10 cellular contexts compared by ENCODE assay signal in the genomic region with DNA sequence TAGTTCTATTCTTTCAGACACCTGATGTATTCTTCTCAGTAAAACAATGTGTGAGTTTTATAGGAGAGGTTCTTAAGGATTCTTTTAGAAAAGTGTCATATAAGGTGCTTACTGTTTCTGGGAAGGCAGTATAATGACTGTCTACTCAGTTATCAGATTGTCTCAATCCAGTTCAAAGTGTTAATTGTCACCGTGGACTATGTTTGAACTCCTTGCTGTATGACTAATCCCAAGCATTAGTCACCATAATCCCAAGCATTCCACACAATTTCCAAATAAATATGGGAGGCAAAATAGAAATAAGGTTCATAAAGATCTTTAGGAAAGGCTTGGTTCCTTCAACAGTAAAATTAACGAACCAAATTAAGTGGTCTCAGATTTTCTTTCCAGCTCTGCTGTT.
DNase-seq lines count a peak whose midpoint lies in the region; ATAC-seq, FAIRE-seq and TF ChIP-seq lines count a peak whose summit lies in the region.
"Had no signal": no experiment of that assay in that cellular context is flagged by ENCODE, and none has a peak within 500 bp of the region (broad histone marks: within the 10 kb centered on the region; RNA-seq: fewer than 3 reads in every experiment).

No MANE protein-coding gene starts in this region.

- CTCF ChIA-PET in BJ (lab: Yijun Ruan, JAX) = interaction anchor here (0.6 to 1.8 kb wide), 26 partner anchors 8 to 871 kb away, joined by 3 to 25 read pairs (median 3); no protein-coding TSS in a partner anchor
- CTCF ChIA-PET in HepG2 (lab: Yijun Ruan, JAX; ENCODE audit: low intra/inter-chr PET ratio, low total read pairs) = interaction anchor here (1.0 to 1.6 kb wide), 3 partner anchors 803 to 825 kb away, joined by 4 to 8 read pairs (median 5); no protein-coding TSS in a partner anchor

- H3K4me1 ChIP-seq in HepG2 (ENCODE audit: insufficient read depth, low read length) (no peaks in the 10 kb centered on the region), prostate gland (replicated peaks) (no peaks in the 10 kb centered on the region), ovary (ENCODE audit: insufficient read depth) (no peaks in the 10 kb centered on the region)
- H3K4me1 ChIP-seq: adrenal gland had no signal

- TF ChIP-seq EP300 in Ishikawa (IDR thresholded peaks at IDR 0.05; ENCODE audit: borderline replicate concordance) (no peak), HepG2 (IDR thresholded peaks at IDR 0.05; ENCODE audit: low read depth in 2 of 2, low read length in 2 of 2) (no peak), HepG2 (CRISPR knock-in tag; IDR thresholded peaks at IDR 0.05; ENCODE audit: borderline replicate concordance) (no peak), ovary (IDR thresholded peaks at IDR 0.05) (no peak)

- FAIRE-seq in HepG2 (lab: Jason Lieb, UNC) = no peak

- no TSS peak for BruUV-seq in HepG2 (replicated peaks; lab: Mats Ljungman, UMichigan)

- in situ Hi-C loops in HepG2 (cut with HindIII; ENCODE audit: extremely low pct_ligation_motif_present, low pct_unique_long_range_greater_than_20kb) = loop anchor here (10.0 to 25.0 kb wide), 2 partner anchors 577 to 829 kb away; no protein-coding TSS in a partner anchor

- WGBS in HepG2 (ENCODE audit: low lambda C conversion rate) = 0% methylated on average over 2 of the region's 2 CpGs
- 54% methylated on average over 2 of the region's 2 CpGs for WGBS in prostate gland
- WGBS in ovary, 3 donors = 26 to 36% (median 32%) methylated on average over 2 of the region's 2 CpGs

- H3K27me3 ChIP-seq in BJ (ENCODE audit: control insufficient read depth, insufficient read depth, low read length) (0 out of 2 replicates have a peak, but pooled peaks cover 1% of the 10 kb centered on the region), HepG2 (ENCODE audit: control insufficient read depth in 1 of 2, insufficient read depth in 2 of 2, low read length in 2 of 2) (no peaks in the 10 kb centered on the region; a peak in 1 of 5 replicates), prostate gland (replicated peaks; ENCODE audit: insufficient read depth) (no peaks in the 10 kb centered on the region), WERI-Rb-1 (ENCODE audit: insufficient read depth, low read depth, severe bottlenecking) (no peaks in the 10 kb centered on the region), ovary (no peaks in the 10 kb centered on the region)
- H3K27me3 ChIP-seq: adrenal gland; BLaER1 treated with 17β-estradiol and CSF1 and Interleukin-3, amounts not matched to agents 10 nM and 100 nM had no signal

- no peaks in the 10 kb centered on the region for H3K79me2 ChIP-seq in HepG2 (ENCODE audit: insufficient read depth, low read length)

- ATAC-seq in HepG2 = no peak

- no peak overlapping the region for H3K27ac ChIP-seq in HepG2 (ENCODE audit: extremely low read length, insufficient read depth, low read length)
- H3K27ac ChIP-seq in prostate gland = no peak overlapping the region
- H3K27ac ChIP-seq in WERI-Rb-1 = no peak overlapping the region
- H3K27ac ChIP-seq in ovary = no peak overlapping the region
- H3K27ac ChIP-seq: adrenal gland; BLaER1 treated with 17β-estradiol and CSF1 and Interleukin-3, amounts not matched to agents 10 nM and 100 nM had no signal

- DNase-seq in BJ (ENCODE audit: low read depth) = peak; percentile 16
- DNase-seq in cardiac fibroblast (ENCODE audit: low read depth in 2 of 2) = peak; percentile 53 to 59
- DNase-seq in HepG2 (ENCODE audit: low spot score) = peak; percentile 7
- no peak for DNase-seq in mucosa of gallbladder (ENCODE audit: low spot score)
- no peak for DNase-seq in prostate gland (ENCODE audit: low spot score)
- no peak for DNase-seq in WERI-Rb-1
- no peak for DNase-seq in ovary

- TF ChIP-seq RAD21 in Ishikawa (IDR thresholded peaks at IDR 0.05; ENCODE audit: low read depth) = no peak
- no peak for TF ChIP-seq RAD21 in HepG2 (CRISPR knock-in tag; IDR thresholded peaks at IDR 0.05)

- TF ChIP-seq CTCF in BJ (IDR thresholded peaks at IDR 0.05; ENCODE audit: insufficient read depth, low read depth, low read length) (no peak), cardiac fibroblast (IDR thresholded peaks at IDR 0.05; ENCODE audit: low read depth, low read length) (no peak), HepG2 (CRISPR knock-in tag; IDR thresholded peaks at IDR 0.05) (no peak), prostate gland (IDR thresholded peaks at IDR 0.05) (no peak), WERI-Rb-1 (IDR thresholded peaks at IDR 0.05; ENCODE audit: low read depth, low read length) (no peak), ovary (IDR thresholded peaks at IDR 0.05) (no peak)

- TF ChIP-seq POLR2A in HepG2 (IDR thresholded peaks at IDR 0.05; ENCODE audit: insufficient read depth in 1 of 2, low read depth in 2 of 2, low read length in 2 of 2) = no peak
- TF ChIP-seq POLR2A in prostate gland (IDR thresholded peaks at IDR 0.05) = no peak
- TF ChIP-seq POLR2A in ovary (IDR thresholded peaks at IDR 0.05) = no peak

- no peak overlapping the region for H2AFZ ChIP-seq in HepG2 (ENCODE audit: low read length)

- no peaks in the 10 kb centered on the region for H4K20me1 ChIP-seq in HepG2 (ENCODE audit: insufficient read depth, low read length)
- H4K20me1 ChIP-seq: BLaER1 treated with 17β-estradiol and CSF1 and Interleukin-3, amounts not matched to agents 10 nM and 100 nM had no signal

- POLR2A ChIA-PET in BJ (lab: Charles Lee) = interaction anchor here (0.5 kb wide), 1 partner anchor 705 kb away, joined by 3 read pairs; no protein-coding TSS in a partner anchor
- POLR2A ChIA-PET in HepG2 (lab: Yijun Ruan, JAX) = no interaction called here

- no peak overlapping the region for H3K4me3 ChIP-seq in BJ (ENCODE audit: low read depth, low read length)
- no peak overlapping the region for H3K4me3 ChIP-seq in cardiac fibroblast (replicated peaks in 1 of 2; ENCODE audit: low read depth in 2 of 2, low read length in 2 of 2)
- H3K4me3 ChIP-seq in HepG2 (replicated peaks in 1 of 3; ENCODE audit: insufficient read depth in 1 of 3, low read depth in 2 of 3, low read length in 3 of 3) = no peak overlapping the region
- H3K4me3 ChIP-seq in prostate gland = no peak overlapping the region
- no peak overlapping the region for H3K4me3 ChIP-seq in WERI-Rb-1 (ENCODE audit: low read depth, low read length)
- no peak overlapping the region for H3K4me3 ChIP-seq in ovary
- H3K4me3 ChIP-seq: adrenal gland; BLaER1 treated with 17β-estradiol and CSF1 and Interleukin-3, amounts not matched to agents 10 nM and 100 nM had no signal

- intact Hi-C loops in HepG2 (cut with micrococcal nuclease; ENCODE audit: unreplicated experiment) = loop anchor here (2.0 kb wide), 1 partner anchor 593 kb away; no protein-coding TSS in a partner anchor
- intact Hi-C loops in prostate gland (cut with DNase I) = loop anchor here (10.0 kb wide), 1 partner anchor 799 kb away; no protein-coding TSS in a partner anchor
- intact Hi-C loops in ovary (cut with DNase I) = loop anchor here in 1 of 4 donors (10.0 kb wide), 1 partner anchor 799 kb away; no protein-coding TSS in a partner anchor

- H3K36me3 ChIP-seq in BJ (ENCODE audit: control insufficient read depth, insufficient read depth, low read length) (no peaks in the 10 kb centered on the region), HepG2 (replicated peaks in 1 of 2; ENCODE audit: control insufficient read depth in 1 of 2, insufficient read depth in 2 of 2, low read length in 2 of 2) (no peaks in the 10 kb centered on the region), prostate gland (no peaks in the 10 kb centered on the region), WERI-Rb-1 (no peaks in the 10 kb centered on the region), ovary (no peaks in the 10 kb centered on the region)
- H3K36me3 ChIP-seq: adrenal gland; BLaER1 treated with 17β-estradiol and CSF1 and Interleukin-3, amounts not matched to agents 10 nM and 100 nM had no signal

- H3K9me3 ChIP-seq in HepG2 (ENCODE audit: low read length) (no peaks in the 10 kb centered on the region), prostate gland (no peaks in the 10 kb centered on the region), WERI-Rb-1 (ENCODE audit: severe bottlenecking) (no peaks in the 10 kb centered on the region), ovary (no peaks in the 10 kb centered on the region)
- H3K9me3 ChIP-seq: adrenal gland; BLaER1 treated with 17β-estradiol and CSF1 and Interleukin-3, amounts not matched to agents 10 nM and 100 nM had no signal

- no peak overlapping the region for H3K4me2 ChIP-seq in HepG2 (ENCODE audit: low read depth, low read length)

- no peak overlapping the region for H3K9ac ChIP-seq in HepG2 (ENCODE audit: insufficient read depth, low read depth, low read length)
- H3K9ac ChIP-seq: BLaER1 treated with 17β-estradiol and CSF1 and Interleukin-3, amounts not matched to agents 10 nM and 100 nM had no signal

TF ChIP-seq in Ishikawa, 13 proteins besides CTCF, POLR2A, EP300 and RAD21 (continues in another document):
- TF ChIP-seq, protein P1, sequence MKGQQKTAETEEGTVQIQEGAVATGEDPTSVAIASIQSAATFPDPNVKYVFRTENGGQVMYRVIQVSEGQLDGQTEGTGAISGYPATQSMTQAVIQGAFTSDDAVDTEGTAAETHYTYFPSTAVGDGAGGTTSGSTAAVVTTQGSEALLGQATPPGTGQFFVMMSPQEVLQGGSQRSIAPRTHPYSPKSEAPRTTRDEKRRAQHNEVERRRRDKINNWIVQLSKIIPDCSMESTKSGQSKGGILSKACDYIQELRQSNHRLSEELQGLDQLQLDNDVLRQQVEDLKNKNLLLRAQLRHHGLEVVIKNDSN (IDR thresholded peaks at IDR 0.05) = no peak
- TF ChIP-seq TEAD4 (IDR thresholded peaks at IDR 0.05) = 0 out of 2 replicates have a peak, but pooled peaks have one; percentile 19

TF ChIP-seq in HepG2, 621 proteins besides CTCF, POLR2A, EP300 and RAD21 (continues in another document):
- TF ChIP-seq ZNF598 (CRISPR knock-in tag; IDR thresholded peaks at IDR 0.05; ENCODE audit: borderline replicate concordance) (no peak), SSRP1 (CRISPR knock-in tag; IDR thresholded peaks at IDR 0.05) (no peak), ZNF329 (CRISPR knock-in tag; IDR thresholded peaks at IDR 0.05; ENCODE audit: low read depth) (no peak)

Comparison
In these comparisons a context has a peak if more than half of its experiments do, and no peak if none do; other contexts are left out.
1. DNase-seq: peak in BJ (single experiment), cardiac fibroblast (2 of 2) and HepG2 (single experiment); none in mucosa of gallbladder (single experiment), prostate gland (single experiment), WERI-Rb-1 (single experiment) and ovary (0 of 5).